Comparison of ENCODE assay signal across 12 cellular contexts in genomic region chr6:139367810-139368321, GRCh38. TPM values are rescaled to one million over a fixed set of nuclear protein-coding genes. Genes with fewer than 3 reads are reported as not detected.
DNase-seq lines count a peak whose midpoint lies in the region; ATAC-seq and TF ChIP-seq lines count a peak whose summit lies in the region.
"Had no signal": no experiment of that assay in that cellular context is flagged by ENCODE, and none has a peak within 500 bp of the region (broad histone marks: within the 10 kb centered on the region; RNA-seq: fewer than 3 reads in every experiment).

No MANE protein-coding gene starts in this region.

- peaks cover 41 to 67% (median 52%) of the 10 kb centered on the region in 4 donors for H3K4me1 Mint-ChIP-seq in CD4-positive, alpha-beta memory T cell

- H3K36me3 Mint-ChIP-seq in CD4-positive, alpha-beta memory T cell, result peaks cover 17 to 18% of the 10 kb centered on the region in 2 donors

- TF ChIP-seq POLR2A in testis (IDR thresholded peaks at IDR 0.05), result no peak

- no peak for ATAC-seq in HG03108 (IDR thresholded peaks at IDR 0.05; ENCODE audit: unreplicated experiment)
- ATAC-seq in GM19035 (IDR thresholded peaks at IDR 0.05; ENCODE audit: unreplicated experiment), result no peak
- no peak for ATAC-seq in HG03469 (IDR thresholded peaks at IDR 0.05; ENCODE audit: unreplicated experiment)

- in situ Hi-C loops in astrocyte of the cerebellum (cut with HindIII; ENCODE audit: low sequenced_read_pairs), result no loop called here

- H3K27ac ChIP-seq in CD4-positive, alpha-beta memory T cell (ENCODE audit: low read depth, low read length), result no peak overlapping the region
- H3K27ac ChIP-seq in Karpas-422 (ENCODE audit: low read length) (no peak overlapping the region), testis (no peak overlapping the region)

- peaks cover 47% of the 10 kb centered on the region for H3K4me1 ChIP-seq in CD4-positive, alpha-beta memory T cell (ENCODE audit: insufficient read depth, low read length)
- H3K4me1 ChIP-seq in Karpas-422 (ENCODE audit: low read length) (peaks cover 66% of the 10 kb centered on the region), testis (peaks cover 17% of the 10 kb centered on the region)

- H3K36me3 ChIP-seq in CD4-positive, alpha-beta memory T cell (ENCODE audit: insufficient read depth, low read length), result no peaks in the 10 kb centered on the region
- H3K36me3 ChIP-seq in Karpas-422 (ENCODE audit: insufficient read depth, low read length), result peaks cover 12% of the 10 kb centered on the region
- H3K36me3 ChIP-seq in testis (ENCODE audit: low read depth, missing control alignments), result no peaks in the 10 kb centered on the region

- H3K4me3 Mint-ChIP-seq in CD4-positive, alpha-beta memory T cell, result peak overlapping the region in 1 of 8 donors; percentile 43

- H4K20me1 ChIP-seq in Karpas-422 (ENCODE audit: insufficient read depth, low read depth, low read length), result 0 out of 2 replicates have a peak, but pooled peaks cover 8% of the 10 kb centered on the region

- no peaks in the 10 kb centered on the region for H3K9me3 Mint-ChIP-seq in CD4-positive, alpha-beta memory T cell

- CTCF ChIA-PET in CD4-positive, alpha-beta memory T cell (lab: Charles Lee; ENCODE audit: partially characterized antibody), result interaction anchor here (1.3 to 4.9 kb wide), 3 partner anchors 11 to 148 kb away, joined by 4 to 238 read pairs (median 7); no protein-coding TSS in a partner anchor

- no peaks in the 10 kb centered on the region for H3K9me3 ChIP-seq in CD4-positive, alpha-beta memory T cell (ENCODE audit: control insufficient read depth in 1 of 2, low read length in 2 of 2)
- H3K9me3 ChIP-seq in Karpas-422 (ENCODE audit: low read length), result no peaks in the 10 kb centered on the region
- no peaks in the 10 kb centered on the region for H3K9me3 ChIP-seq in testis
- H3K9me3 ChIP-seq: tibial artery had no signal

- H3K4me3 ChIP-seq in CD4-positive, alpha-beta memory T cell (ENCODE audit: low read length in 2 of 2), result no peak overlapping the region
- H3K4me3 ChIP-seq in Karpas-422 (ENCODE audit: low read length) (no peak overlapping the region), astrocyte of the cerebellum (ENCODE audit: low read depth, low read length) (no peak overlapping the region), testis (no peak overlapping the region)
- H3K4me3 ChIP-seq: tibial artery had no signal

- 54 to 57% methylated on average over 7 of the region's 7 CpGs for WGBS in testis, 2 donors

- no peak for DNase-seq in CD4-positive, alpha-beta memory T cell
- DNase-seq in Karpas-422 (peak; percentile 60), astrocyte of the cerebellum (ENCODE audit: low read depth) (peak; percentile 26), left kidney (ENCODE audit: low read depth, low spot score) (peak; percentile 52), testis (no peak)
- DNase-seq: NCI-H2029 treated with DMSO at 0.1 percent for 48 hours; SHP77; stimulated activated CD4-positive, alpha-beta T cell treated with anti-CD3 and anti-CD28 coated beads, Interleukin-4, amount 100 ng/mL, for 4 hours; tibial artery had no signal

- POLR2A ChIA-PET in CD4-positive, alpha-beta memory T cell (lab: Charles Lee; ENCODE audit: partially characterized antibody), result interaction anchor here (0.8 to 1.2 kb wide), 2 partner anchors 76 to 148 kb away, joined by 3 read pairs; partner anchors contain the start of gene TXLNB

- no peaks in the 10 kb centered on the region for H3K27me3 ChIP-seq in CD4-positive, alpha-beta memory T cell (ENCODE audit: insufficient read depth, low read length)
- H3K27me3 ChIP-seq in Karpas-422 (ENCODE audit: low read length), result no peaks in the 10 kb centered on the region
- H3K27me3 ChIP-seq in testis, result no peaks in the 10 kb centered on the region
- H3K27me3 ChIP-seq: tibial artery had no signal

- peak overlapping the region in 5 of 7 donors; percentile 19 to 99 (median 63) for H3K27ac Mint-ChIP-seq in CD4-positive, alpha-beta memory T cell

- no peaks in the 10 kb centered on the region for H3K27me3 Mint-ChIP-seq in CD4-positive, alpha-beta memory T cell

- H2AFZ ChIP-seq in Karpas-422 (ENCODE audit: low read length), result no peak overlapping the region

- H3K9ac ChIP-seq in Karpas-422 (ENCODE audit: low read length), result no peak overlapping the region

- H3K79me2 ChIP-seq in Karpas-422 (ENCODE audit: low read length), result peaks cover 13% of the 10 kb centered on the region

- H3K4me2 ChIP-seq in Karpas-422 (ENCODE audit: low read depth, low read length, poor library complexity, severe bottlenecking), result peak overlapping the region; percentile 1

- intact Hi-C loops in CD4-positive, alpha-beta memory T cell (cut with micrococcal nuclease), result loop anchor here (5.0 kb wide), 1 partner anchor 1304 kb away; no protein-coding TSS in a partner anchor
- intact Hi-C loops in testis (cut with DNase I; ENCODE audit: low total_unique reads), result loop anchor here (10.0 kb wide), 1 partner anchor 243 kb away; no protein-coding TSS in a partner anchor

- no peak for TF ChIP-seq CTCF in astrocyte of the cerebellum (IDR thresholded peaks at IDR 0.05; ENCODE audit: low read depth, low read length, missing control alignments)
- no peak for TF ChIP-seq CTCF in testis (IDR thresholded peaks at IDR 0.05)

- H3K9me2 ChIP-seq in Karpas-422 (replicated peaks; ENCODE audit: insufficient read depth, low read length), result no peaks in the 10 kb centered on the region

RNA-seq across cellular contexts. Expression of gene CITED2, which starts 6.6 kb away (rescaled TPM):
- 100 to 1,000 TPM; 114 to 118 TPM for total RNA-seq in CD4-positive, alpha-beta memory T cell
- 10 to 100 TPM; 37.1 to 50.8 TPM for polyA plus RNA-seq in CD4-positive, alpha-beta memory T cell
- total RNA-seq in Karpas-422 (2014; rRNA removed; shearing (Covaris generic); ENCODE audit: low replicate concordance), result 67.7 and 77.2 TPM in 2 replicates
- 100 to 1,000 TPM in 1 of 2 donors, 10 to 100 TPM in 1; 70.2 to 115 TPM for total RNA-seq in testis
- 65.2 TPM for polyA plus RNA-seq in testis (ENCODE audit: insufficient read depth, low read depth, low replicate concordance)

Comparison
In these comparisons a context has a peak if more than half of its experiments do, and no peak if none do; other contexts are left out.
1. DNase-seq: peak in Karpas-422 (single experiment), astrocyte of the cerebellum (single experiment) and left kidney (single experiment); none in CD4-positive, alpha-beta memory T cell (0 of 5) and testis (single experiment).